In genomic region chr15:28267727-28268126, GRCh38 we compare ENCODE assay signal across 14 cellular contexts. TPM values are rescaled to one million over a fixed set of nuclear protein-coding genes. Genes with fewer than 3 reads are reported as not detected.
DNase-seq lines count a peak whose midpoint lies in the region; ATAC-seq and TF ChIP-seq lines count a peak whose summit lies in the region.
"Had no signal": no experiment of that assay in that cellular context is flagged by ENCODE, and none has a peak within 500 bp of the region (broad histone marks: within the 10 kb centered on the region; RNA-seq: fewer than 3 reads in every experiment).

No MANE protein-coding gene starts in this region.

- H3K4me1 ChIP-seq in IMR-90 (ENCODE audit: control insufficient read depth, insufficient read depth, low read length) (no peaks in the 10 kb centered on the region), OCI-LY1 (ENCODE audit: insufficient read depth, low read length, severe bottlenecking) (peaks cover 75% of the 10 kb centered on the region)

- intact Hi-C loops in IMR-90 (cut with micrococcal nuclease) = loop anchor here (10.0 kb wide), 1 partner anchor 103 kb away; no protein-coding TSS in a partner anchor

- no peak for ATAC-seq in IMR-90 (ENCODE audit: low read depth)
- ATAC-seq in stimulated activated naive B cell treated with anti-CD40 and anti-IgM and Interleukin-4, amounts not matched to agents 10 μg/mL and 1 μg/mL and 100 μg/mL, for 72 hours (replicated peaks) = no peak
- ATAC-seq in stimulated activated memory B cell treated with anti-CD40 and anti-IgM and Interleukin-4, amounts not matched to agents 10 μg/mL and 1 μg/mL and 100 μg/mL, for 72 hours = no peak
- ATAC-seq in GM18868 (IDR thresholded peaks at IDR 0.05; ENCODE audit: unreplicated experiment) = no peak
- ATAC-seq: HepG2 had no signal

- peaks cover 31% of the 10 kb centered on the region for H3K4me1 Mint-ChIP-seq in nephron progenitor cell
- H3K4me1 Mint-ChIP-seq in stimulated activated naive B cell treated with anti-CD40 and anti-IgM and Interleukin-4, amounts not matched to agents 10 μg/mL and 1 μg/mL and 100 μg/mL, for 72 hours = peaks cover 12 to 13% of the 10 kb centered on the region in 2 donors
- H3K4me1 Mint-ChIP-seq in stimulated activated memory B cell treated with anti-CD40 and anti-IgM and Interleukin-4, amounts not matched to agents 10 μg/mL and 1 μg/mL and 100 μg/mL, for 72 hours = peaks cover 17% of the 10 kb centered on the region

- no peak overlapping the region for H3K23ac ChIP-seq in IMR-90 (ENCODE audit: low read depth, low read length)

- H2AK5ac ChIP-seq in IMR-90 (ENCODE audit: low read depth, low read length) = no peak overlapping the region

- no peak overlapping the region for H4K5ac ChIP-seq in IMR-90 (ENCODE audit: low read depth, low read length)

- H3K4ac ChIP-seq in IMR-90 (ENCODE audit: low read depth, low read length) = no peak overlapping the region

- no peak overlapping the region for H3K14ac ChIP-seq in IMR-90 (replicated peaks; ENCODE audit: low read depth, low read length)

- no peaks in the 10 kb centered on the region for H3K27me3 ChIP-seq in IMR-90 (ENCODE audit: control insufficient read depth, insufficient read depth, low read length)
- no peaks in the 10 kb centered on the region for H3K27me3 ChIP-seq in OCI-LY1 (ENCODE audit: insufficient read depth, low read length)

- no peak overlapping the region for H2BK5ac ChIP-seq in IMR-90 (ENCODE audit: low read depth, low read length, poor library complexity, severe bottlenecking)

- H2BK20ac ChIP-seq in IMR-90 (ENCODE audit: low read depth, low read length) = no peak overlapping the region

- DNase-seq in IMR-90 (no peak), nephron progenitor cell (no peak), occipital lobe (lab: John Stamatoyannopoulos, UW) (no peak)
- DNase-seq in stimulated activated naive B cell treated with anti-CD40 and anti-IgM and Interleukin-4, amounts not matched to agents 10 μg/mL and 1 μg/mL and 100 μg/mL, for 72 hours = no peak
- DNase-seq: ACHN; CD4-positive, alpha-beta memory T cell; DMS153; DMS79; GDM1; H9 had no signal

- no peak overlapping the region for H3K9ac ChIP-seq in IMR-90 (ENCODE audit: low read depth, low read length)
- no peak overlapping the region for H3K9ac ChIP-seq in OCI-LY1 (ENCODE audit: low read length)

- POLR2A ChIA-PET in IMR-90 (lab: Charles Lee; ENCODE audit: unreplicated experiment) = no interaction called here

- peaks cover 3% of the 10 kb centered on the region; the same call in 1 of the 2 replicates for H3F3A ChIP-seq in OCI-LY1 (ENCODE audit: insufficient read depth, low read length)

- H4K20me1 ChIP-seq in IMR-90 (ENCODE audit: insufficient read depth, low read length) = peaks cover under 1% of the 10 kb centered on the region; the same call in 1 of the 2 replicates
- H4K20me1 ChIP-seq in OCI-LY1 (ENCODE audit: insufficient read depth, low read length) = no peaks in the 10 kb centered on the region

- peak overlapping the region; percentile 41 for H3K27ac Mint-ChIP-seq in nephron progenitor cell
- peak overlapping the region; percentile 37 for H3K27ac Mint-ChIP-seq in stimulated activated naive B cell treated with anti-CD40 and anti-IgM and Interleukin-4, amounts not matched to agents 10 μg/mL and 1 μg/mL and 100 μg/mL, for 72 hours
- H3K27ac Mint-ChIP-seq in stimulated activated memory B cell treated with anti-CD40 and anti-IgM and Interleukin-4, amounts not matched to agents 10 μg/mL and 1 μg/mL and 100 μg/mL, for 72 hours = no peak overlapping the region
- H3K27ac Mint-ChIP-seq: H9 had no signal

- H3K4me2 ChIP-seq in IMR-90 (ENCODE audit: low read depth, low read length) (no peak overlapping the region), OCI-LY1 (ENCODE audit: low read length) (no peak overlapping the region)

- no peak overlapping the region for H3K27ac ChIP-seq in IMR-90 (ENCODE audit: insufficient read depth, low read length)
- H3K27ac ChIP-seq in OCI-LY1 (ENCODE audit: low read depth, low read length, poor library complexity, severe bottlenecking) = peak overlapping the region; percentile 53

- no peaks in the 10 kb centered on the region for H3K9me3 Mint-ChIP-seq in nephron progenitor cell
- no peaks in the 10 kb centered on the region for H3K9me3 Mint-ChIP-seq in stimulated activated naive B cell treated with anti-CD40 and anti-IgM and Interleukin-4, amounts not matched to agents 10 μg/mL and 1 μg/mL and 100 μg/mL, for 72 hours
- no peaks in the 10 kb centered on the region for H3K9me3 Mint-ChIP-seq in stimulated activated memory B cell treated with anti-CD40 and anti-IgM and Interleukin-4, amounts not matched to agents 10 μg/mL and 1 μg/mL and 100 μg/mL, for 72 hours
- H3K9me3 Mint-ChIP-seq: CD4-positive, alpha-beta memory T cell; H9 had no signal

- no peak overlapping the region for H4K8ac ChIP-seq in IMR-90 (ENCODE audit: low read depth in 2 of 2, low read length in 2 of 2)

- no peak overlapping the region for H3K18ac ChIP-seq in IMR-90 (ENCODE audit: low read depth, low read length)

- H3K56ac ChIP-seq in IMR-90 (ENCODE audit: extremely low read depth, insufficient read depth, low read length) = no peak overlapping the region

- 0 out of 2 replicates have a peak, but pooled peaks cover 8% of the 10 kb centered on the region for H3K79me2 ChIP-seq in OCI-LY1 (ENCODE audit: insufficient read depth, low read length)

- CTCF ChIA-PET in IMR-90 (lab: Yijun Ruan, JAX) = no interaction called here

- H3K4me3 ChIP-seq in IMR-90 (ENCODE audit: insufficient read depth, low read depth, low read length) (no peak overlapping the region), OCI-LY1 (ENCODE audit: low read depth, low read length, poor library complexity, severe bottlenecking) (no peak overlapping the region)

- H3K27me3 Mint-ChIP-seq in nephron progenitor cell (ENCODE audit: low read depth, poor library complexity) = no peaks in the 10 kb centered on the region
- no peaks in the 10 kb centered on the region for H3K27me3 Mint-ChIP-seq in stimulated activated naive B cell treated with anti-CD40 and anti-IgM and Interleukin-4, amounts not matched to agents 10 μg/mL and 1 μg/mL and 100 μg/mL, for 72 hours
- H3K27me3 Mint-ChIP-seq in stimulated activated memory B cell treated with anti-CD40 and anti-IgM and Interleukin-4, amounts not matched to agents 10 μg/mL and 1 μg/mL and 100 μg/mL, for 72 hours = no peaks in the 10 kb centered on the region
- H3K27me3 Mint-ChIP-seq: CD4-positive, alpha-beta memory T cell had no signal

- H2BK120ac ChIP-seq in IMR-90 (ENCODE audit: low read depth, low read length) = no peak overlapping the region

- H3K9me3 ChIP-seq in IMR-90 (ENCODE audit: control insufficient read depth, insufficient read depth, low read length) = no peaks in the 10 kb centered on the region
- H3K9me3 ChIP-seq in OCI-LY1 (ENCODE audit: low read length) = no peaks in the 10 kb centered on the region

- no peak for TF ChIP-seq RAD21 in IMR-90 (IDR thresholded peaks at IDR 0.05; ENCODE audit: low read length)

- peaks cover 78% of the 10 kb centered on the region for H3K36me3 Mint-ChIP-seq in nephron progenitor cell (ENCODE audit: low read depth)
- peaks cover 46 to 74% of the 10 kb centered on the region in 2 donors for H3K36me3 Mint-ChIP-seq in stimulated activated naive B cell treated with anti-CD40 and anti-IgM and Interleukin-4, amounts not matched to agents 10 μg/mL and 1 μg/mL and 100 μg/mL, for 72 hours
- peaks cover 91% of the 10 kb centered on the region for H3K36me3 Mint-ChIP-seq in stimulated activated memory B cell treated with anti-CD40 and anti-IgM and Interleukin-4, amounts not matched to agents 10 μg/mL and 1 μg/mL and 100 μg/mL, for 72 hours

- H2AFZ ChIP-seq in IMR-90 (replicated peaks; ENCODE audit: low read length, poor library complexity) = no peak overlapping the region
- no peak overlapping the region for H2AFZ ChIP-seq in OCI-LY1 (ENCODE audit: low read length)

- H3K4me3 Mint-ChIP-seq in nephron progenitor cell = no peak overlapping the region
- no peak overlapping the region for H3K4me3 Mint-ChIP-seq in stimulated activated naive B cell treated with anti-CD40 and anti-IgM and Interleukin-4, amounts not matched to agents 10 μg/mL and 1 μg/mL and 100 μg/mL, for 72 hours
- no peak overlapping the region for H3K4me3 Mint-ChIP-seq in stimulated activated memory B cell treated with anti-CD40 and anti-IgM and Interleukin-4, amounts not matched to agents 10 μg/mL and 1 μg/mL and 100 μg/mL, for 72 hours
- H3K4me3 Mint-ChIP-seq: CD4-positive, alpha-beta memory T cell; H9 had no signal

- in situ Hi-C loops in IMR-90 (cut with MboI; ENCODE audit: low sequenced_read_pairs) = no loop called here

- H3K36me3 ChIP-seq in IMR-90 (ENCODE audit: control insufficient read depth, insufficient read depth, low read length) = peaks cover 59% of the 10 kb centered on the region
- H3K36me3 ChIP-seq in OCI-LY1 (ENCODE audit: insufficient read depth, low read length) = peaks cover 69% of the 10 kb centered on the region

- H3K9me1 ChIP-seq in IMR-90 (ENCODE audit: insufficient read depth, low read length) = peaks cover 9% of the 10 kb centered on the region; the same call in 1 of the 2 replicates

- H4K91ac ChIP-seq in IMR-90 (ENCODE audit: insufficient read depth, low read depth, low read length) = no peak overlapping the region

- H2AK9ac ChIP-seq in IMR-90 (replicated peaks; ENCODE audit: low read depth, low read length, poor library complexity) = peak overlapping the region; percentile 66

- peaks cover 20 to 22% of the 10 kb centered on the region in 2 experiments; a peak in 3 of 4 replicates for H3K79me1 ChIP-seq in IMR-90 (ENCODE audit: low read depth in 1 of 2, low read length in 2 of 2)

- TF ChIP-seq CTCF in IMR-90 (conservative IDR thresholded peaks at IDR 0.05; ENCODE audit: low read depth, low read length) = no peak
- TF ChIP-seq CTCF in OCI-LY1 (IDR thresholded peaks at IDR 0.05; ENCODE audit: low read length) = no peak
- TF ChIP-seq CTCF in nephron progenitor cell (IDR thresholded peaks at IDR 0.05) = no peak

- TF ChIP-seq POLR2A in IMR-90 (IDR thresholded peaks at IDR 0.05; ENCODE audit: low read depth, low read length) = no peak

- no peaks in the 10 kb centered on the region for H3K9me2 ChIP-seq in OCI-LY1 (ENCODE audit: low read depth, low read length)

- dilution Hi-C loops in IMR-90 (cut with HindIII; ENCODE audit: low sequenced_read_pairs, unreplicated experiment) = no loop called here

- no TSS peak for BruUV-seq in IMR-90 (replicated peaks; lab: Mats Ljungman, UMichigan)

- H2BK15ac ChIP-seq in IMR-90 (ENCODE audit: low read depth, low read length) = no peak overlapping the region

RNA-seq across cellular contexts. Expression of gene HERC2, which starts 54.3 kb away (rescaled TPM):
- total RNA-seq in IMR-90 (2012; rRNA removed) (21.7 and 28.9 TPM in 2 replicates), occipital lobe (64.6 TPM)
- polyA plus RNA-seq in IMR-90 (2012; rRNA removed) = 20.8 and 20.9 TPM in 2 replicates
- 17.5 and 21.9 TPM in 2 replicates for polyA plus RNA-seq in IMR-90 (2012; cell fraction: cytosol; rRNA removed)
- polyA plus RNA-seq in IMR-90 (2012; cell fraction: nucleus; rRNA removed; ENCODE audit: low replicate concordance) = 57.5 and 87.9 TPM in 2 replicates
